ENCODE assay signal across 8 cellular contexts in the genomic region with DNA sequence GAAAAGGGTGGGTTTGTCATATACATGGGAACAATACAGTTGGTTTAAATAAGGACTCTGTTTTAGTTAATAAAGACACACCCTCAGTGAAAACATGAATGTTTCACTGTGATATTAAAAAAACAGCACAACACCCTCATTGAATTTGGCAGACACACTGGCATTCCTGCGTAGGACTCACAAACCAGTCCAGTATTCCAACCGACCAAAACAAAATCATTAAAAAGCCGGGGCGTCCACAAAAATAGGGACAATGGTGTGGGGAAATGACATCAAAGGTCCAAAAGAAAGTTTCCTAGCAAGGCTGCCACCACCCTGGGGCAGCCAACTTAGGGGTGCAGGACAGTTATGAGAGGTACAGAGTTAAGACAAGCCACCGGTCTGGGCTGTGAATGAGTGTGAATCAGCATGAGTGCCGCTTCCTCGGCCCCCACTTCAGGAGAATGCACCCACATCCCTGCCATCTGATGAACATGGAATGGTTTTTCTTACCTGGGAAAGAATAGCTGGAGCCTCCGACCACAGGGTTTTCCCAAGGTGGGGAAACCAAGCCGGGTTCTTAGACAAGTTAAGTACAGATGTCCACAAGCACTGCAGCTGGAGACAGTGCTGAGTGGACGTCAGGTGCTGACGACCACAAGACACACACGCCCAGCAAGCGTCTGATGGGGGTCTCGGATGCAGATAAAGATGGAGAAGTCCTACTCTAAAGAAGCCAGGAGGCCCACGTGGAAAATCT.
DNase-seq lines count a peak whose midpoint lies in the region; ATAC-seq and TF ChIP-seq lines count a peak whose summit lies in the region.

No MANE protein-coding gene starts in this region.

- no peak for TF ChIP-seq POLR2A in esophagus muscularis mucosa (IDR thresholded peaks at IDR 0.05; ENCODE audit: low read depth)

- peaks cover 33 to 80% (median 52%) of the 10 kb centered on the region in 3 donors for H3K4me1 Mint-ChIP-seq in naive B cell
- peaks cover 10% of the 10 kb centered on the region for H3K4me1 Mint-ChIP-seq in activated CD4-positive, alpha-beta T cell treated with anti-CD3 and anti-CD28 coated beads, Interleukin-2, amount 10 ng/mL, durations not matched to agents 24 days and 14 days
- H3K4me1 Mint-ChIP-seq in activated T-cell treated with anti-CD3 and anti-CD28 coated beads, Interleukin-2, amount 50 U/mL, for 4 hours (ENCODE audit: low read depth) = peaks cover 31% of the 10 kb centered on the region

- 77% methylated on average over 15 of the region's 15 CpGs for WGBS in esophagus muscularis mucosa

- no peak overlapping the region for H3K4me3 ChIP-seq in SJSA1
- H3K4me3 ChIP-seq in esophagus muscularis mucosa = no peak overlapping the region
- H3K4me3 ChIP-seq in thoracic aorta = peak overlapping the region; percentile 3

- peaks cover 51% of the 10 kb centered on the region for H3K36me3 ChIP-seq in SJSA1
- peaks cover 29 to 59% (median 44%) of the 10 kb centered on the region in 4 donors for H3K36me3 ChIP-seq in esophagus muscularis mucosa
- H3K36me3 ChIP-seq in thoracic aorta = peaks cover 12% of the 10 kb centered on the region

- H3K27me3 ChIP-seq in SJSA1 (replicated peaks) = no peaks in the 10 kb centered on the region
- no peaks in the 10 kb centered on the region for H3K27me3 ChIP-seq in esophagus muscularis mucosa
- H3K27me3 ChIP-seq in thoracic aorta (replicated peaks; ENCODE audit: insufficient read depth) = no peaks in the 10 kb centered on the region

- TF ChIP-seq CTCF in esophagus muscularis mucosa (IDR thresholded peaks at IDR 0.05) (no peak), thoracic aorta (IDR thresholded peaks at IDR 0.05) (no peak)

- peaks cover 0 to 22% (median 11%) of the 10 kb centered on the region in 7 donors for H3K9me3 Mint-ChIP-seq in naive B cell
- no peaks in the 10 kb centered on the region for H3K9me3 Mint-ChIP-seq in activated CD4-positive, alpha-beta T cell treated with anti-CD3 and anti-CD28 coated beads, Interleukin-2, amount 10 ng/mL, durations not matched to agents 24 days and 14 days
- H3K9me3 Mint-ChIP-seq in activated T-cell treated with anti-CD3 and anti-CD28 coated beads, Interleukin-2, amount 50 U/mL, for 4 hours = no peaks in the 10 kb centered on the region

- peak in 1 of 2 experiments; percentile 64 for DNase-seq in SJSA1 (ENCODE audit: low read depth in 1 of 2, low spot score in 2 of 2)
- no peak for DNase-seq in esophagus muscularis mucosa (ENCODE audit: extremely low spot score)
- no peak for DNase-seq in naive B cell
- no peak for DNase-seq in thoracic aorta (ENCODE audit: low spot score)
- no peak for DNase-seq in mesenteric fat pad (ENCODE audit: low spot score)
- no peak for DNase-seq in activated CD4-positive, alpha-beta T cell treated with anti-CD3 and anti-CD28 coated beads, Interleukin-2, amount 10 ng/mL, durations not matched to agents 24 days and 14 days
- no peak for DNase-seq in activated T-cell treated with anti-CD3 and anti-CD28 coated beads, Interleukin-2, amount 50 U/mL, for 4 hours
- no peak for DNase-seq in 8988T

- H3K27me3 Mint-ChIP-seq in naive B cell = no peaks in the 10 kb centered on the region
- no peaks in the 10 kb centered on the region for H3K27me3 Mint-ChIP-seq in activated CD4-positive, alpha-beta T cell treated with anti-CD3 and anti-CD28 coated beads, Interleukin-2, amount 10 ng/mL, durations not matched to agents 24 days and 14 days
- no peaks in the 10 kb centered on the region for H3K27me3 Mint-ChIP-seq in activated T-cell treated with anti-CD3 and anti-CD28 coated beads, Interleukin-2, amount 50 U/mL, for 4 hours (ENCODE audit: low read depth)

- no peak for ATAC-seq in naive B cell (ENCODE audit: low read depth in 2 of 2)
- ATAC-seq in thoracic aorta (ENCODE audit: insufficient number of reproducible peaks, low FRiP score, low read depth) = peak; percentile 11
- ATAC-seq in activated T-cell treated with anti-CD3 and anti-CD28 coated beads, Interleukin-2, amount 50 U/mL, for 4 hours = no peak

- H3K27ac ChIP-seq in SJSA1 (peak overlapping the region; percentile 31), esophagus muscularis mucosa (replicated peaks in 1 of 4) (peak overlapping the region; percentile 58 to 76 (median 72)), thoracic aorta (peak overlapping the region; percentile 53 to 89)

- no peaks in the 10 kb centered on the region for H3K9me3 ChIP-seq in SJSA1 (replicated peaks)
- no peaks in the 10 kb centered on the region for H3K9me3 ChIP-seq in esophagus muscularis mucosa
- no peaks in the 10 kb centered on the region for H3K9me3 ChIP-seq in thoracic aorta

- H3K36me3 Mint-ChIP-seq in naive B cell = peaks cover 11 to 32% of the 10 kb centered on the region in 2 donors
- H3K36me3 Mint-ChIP-seq in activated CD4-positive, alpha-beta T cell treated with anti-CD3 and anti-CD28 coated beads, Interleukin-2, amount 10 ng/mL, durations not matched to agents 24 days and 14 days (ENCODE audit: low read depth) = peaks cover 28% of the 10 kb centered on the region
- H3K36me3 Mint-ChIP-seq in activated T-cell treated with anti-CD3 and anti-CD28 coated beads, Interleukin-2, amount 50 U/mL, for 4 hours (ENCODE audit: insufficient read depth) = peaks cover 24% of the 10 kb centered on the region

- peak overlapping the region; percentile 94 to 99 (median 96) for H3K27ac Mint-ChIP-seq in naive B cell
- H3K27ac Mint-ChIP-seq in activated CD4-positive, alpha-beta T cell treated with anti-CD3 and anti-CD28 coated beads, Interleukin-2, amount 10 ng/mL, durations not matched to agents 24 days and 14 days = no peak overlapping the region

- peak overlapping the region; percentile 58 to 91 (median 80) for H3K4me3 Mint-ChIP-seq in naive B cell
- H3K4me3 Mint-ChIP-seq in activated CD4-positive, alpha-beta T cell treated with anti-CD3 and anti-CD28 coated beads, Interleukin-2, amount 10 ng/mL, durations not matched to agents 24 days and 14 days = no peak overlapping the region
- H3K4me3 Mint-ChIP-seq in activated T-cell treated with anti-CD3 and anti-CD28 coated beads, Interleukin-2, amount 50 U/mL, for 4 hours = no peak overlapping the region

- H3K4me1 ChIP-seq in SJSA1 (replicated peaks) = peaks cover 29% of the 10 kb centered on the region
- peaks cover 13 to 25% (median 19%) of the 10 kb centered on the region in 4 donors for H3K4me1 ChIP-seq in esophagus muscularis mucosa
- peaks cover 6 to 47% of the 10 kb centered on the region in 2 donors for H3K4me1 ChIP-seq in thoracic aorta (ENCODE audit: control insufficient read depth in 1 of 2, low read depth in 2 of 2)

- intact Hi-C loops in esophagus muscularis mucosa (cut with DNase I) = no loop called here
- intact Hi-C loops in activated CD4-positive, alpha-beta T cell treated with anti-CD3 and anti-CD28 coated beads, Interleukin-2, amount 10 ng/mL, durations not matched to agents 24 days and 14 days (cut with micrococcal nuclease) = no loop called here

- no peak for TF ChIP-seq EP300 in esophagus muscularis mucosa (IDR thresholded peaks at IDR 0.05)

Comparison
In these comparisons a context has a peak if more than half of its experiments do, and no peak if none do; other contexts are left out.
1. H3K4me3 Mint-ChIP-seq: peak in naive B cell (8 of 8); none in activated CD4-positive, alpha-beta T cell treated with anti-CD3 and anti-CD28 coated beads, Interleukin-2, amount 10 ng/mL, durations not matched to agents 24 days and 14 days (single experiment) and activated T-cell treated with anti-CD3 and anti-CD28 coated beads, Interleukin-2, amount 50 U/mL, for 4 hours (single experiment).
2. Peak in every context shown above with its lines, with median percentiles within 50 percentile points of each other: H3K27ac ChIP-seq.